Comparison of ENCODE assay signal across 24 cellular contexts in genomic region chr20:18331694-18332093, GRCh38. TPM values are rescaled to one million over a fixed set of nuclear protein-coding genes. Genes with fewer than 3 reads are reported as not detected.
DNase-seq lines count a peak whose midpoint lies in the region; ATAC-seq, FAIRE-seq and TF ChIP-seq lines count a peak whose summit lies in the region.
"Had no signal": no experiment of that assay in that cellular context is flagged by ENCODE, and none has a peak within 500 bp of the region (broad histone marks: within the 10 kb centered on the region; RNA-seq: fewer than 3 reads in every experiment).

No MANE protein-coding gene starts in this region.

- WGBS in A549 (ENCODE audit: missing lambda C conversion rate) = 10% methylated on average over 2 of the region's 2 CpGs

- POLR2A ChIA-PET in A549 (lab: Yijun Ruan, JAX) = no interaction called here
- POLR2A ChIA-PET in HEK293 (lab: Yijun Ruan, JAX) = no interaction called here
- POLR2A ChIA-PET in A673 (lab: Charles Lee; ENCODE audit: low non-redundant PET) = no interaction called here

- TF ChIP-seq POLR2A in A549 (IDR thresholded peaks at IDR 0.05; ENCODE audit: low read length) = no peak

- TF ChIP-seq RAD21 in A549 (conservative IDR thresholded peaks at IDR 0.05 in 1 of 2, IDR thresholded peaks at IDR 0.05 in 1 of 2) = no peak

- FAIRE-seq in A549 (lab: Jason Lieb, UNC) = peak; percentile 73
- FAIRE-seq: A204.1, G401.6, GM12891, GM19239 had no signal

- H3K4me1 ChIP-seq in A549 = no peaks in the 10 kb centered on the region
- no peaks in the 10 kb centered on the region for H3K4me1 ChIP-seq in HEK293 (ENCODE audit: control insufficient read depth, insufficient read depth, low read length)
- no peaks in the 10 kb centered on the region for H3K4me1 ChIP-seq in A673 (ENCODE audit: insufficient read depth, low read length, poor library complexity, severe bottlenecking)
- H3K4me1 ChIP-seq: BE2C, BLaER1 had no signal

- no peaks in the 10 kb centered on the region for H3K27me3 ChIP-seq in A673 (replicated peaks; ENCODE audit: insufficient read depth, low read depth, low read length, poor library complexity)
- H3K27me3 ChIP-seq: BE2C, BLaER1 had no signal

- DNase-seq in A549 (ENCODE audit: low read depth in 1 of 2, low spot score in 1 of 2) = no peak
- DNase-seq in astrocyte of the spinal cord (ENCODE audit: low read depth, low spot score) = peak; percentile 7
- DNase-seq in DMS79 treated with DMSO at 0.1 percent for 48 hours (lab: John Stamatoyannopoulos, UW) = no peak
- DNase-seq in A673 (ENCODE audit: low spot score) = no peak
- no peak for DNase-seq in central memory CD4-positive, alpha-beta T cell
- DNase-seq: 8988T; ACHN; BE2C; C1 segment of cervical spinal cord; CD4-positive, alpha-beta memory T cell; CD4-positive, CD25-positive, alpha-beta regulatory T cell; CD8-positive, alpha-beta memory T cell; COR-L47; DMS 273 treated with DMSO at 0.1 percent for 48 hours; DMS153; DMS53; DMS79; GF-D8 had no signal

- TF ChIP-seq EP300 in A549 (IDR thresholded peaks at IDR 0.05) = no peak

- no TSS peak for BruUV-seq in A673 (replicated peaks; lab: Mats Ljungman, UMichigan)

- H3K27ac ChIP-seq in A549 (no peak overlapping the region), HEK293 (ENCODE audit: extremely low read depth, low read depth, low read length) (no peak overlapping the region), A673 (ENCODE audit: low read depth, low read length, poor library complexity, severe bottlenecking) (no peak overlapping the region)
- H3K27ac ChIP-seq: BLaER1 had no signal

- in situ Hi-C loops in astrocyte of the spinal cord (cut with HindIII; ENCODE audit: low sequenced_read_pairs) = no loop called here

- ATAC-seq in A549 = no peak

- H3K9me3 ChIP-seq in A549 (peaks cover 19% of the 10 kb centered on the region; the same call in 1 of the 3 replicates), HEK293 (ENCODE audit: control insufficient read depth, insufficient read depth, low read depth, low read length) (no peaks in the 10 kb centered on the region), A673 (ENCODE audit: low read depth, low read length, poor library complexity, severe bottlenecking) (peaks cover 18% of the 10 kb centered on the region)
- H3K9me3 ChIP-seq: BE2C had no signal

- intact Hi-C loops in A673 (cut with micrococcal nuclease; ENCODE audit: unreplicated experiment) = no loop called here

- H3K36me3 ChIP-seq in HEK293 (ENCODE audit: control insufficient read depth in 2 of 2, insufficient read depth in 1 of 2, low read length in 2 of 2) = no peaks in the 10 kb centered on the region
- H3K36me3 ChIP-seq in A673 (ENCODE audit: insufficient read depth, low read length, poor library complexity, severe bottlenecking) = no peaks in the 10 kb centered on the region
- H3K36me3 ChIP-seq: BE2C had no signal

- CTCF ChIA-PET in A549 (lab: Yijun Ruan, JAX) (interaction anchor here (1.3 to 1.5 kb wide), 2 partner anchors 18 to 20 kb away, joined by 3 read pairs; no protein-coding TSS in a partner anchor), HEK293 (lab: Yijun Ruan, JAX) (interaction anchor here (0.6 kb wide), 1 partner anchor 27 kb away, joined by 3 read pairs; no protein-coding TSS in a partner anchor), A673 (lab: Charles Lee) (no interaction called here)

- H3K4me2 ChIP-seq in A549 = no peak overlapping the region
- H3K4me2 ChIP-seq: BLaER1 had no signal

- H3K4me3 ChIP-seq in A549 = no peak overlapping the region
- H3K4me3 ChIP-seq in HEK293 (ENCODE audit: low read depth, low read length) = no peak overlapping the region
- H3K4me3 ChIP-seq in astrocyte of the spinal cord (ENCODE audit: low read depth, low read length) = no peak overlapping the region
- no peak overlapping the region for H3K4me3 ChIP-seq in A673 (ENCODE audit: low read depth, low read length, poor library complexity, severe bottlenecking)
- H3K4me3 ChIP-seq: BLaER1 had no signal

- TF ChIP-seq CTCF in A549 (IDR thresholded peaks at IDR 0.05) (no peak), HEK293 (tag by site-specific recombination; IDR thresholded peaks at IDR 0.05) (no peak), astrocyte of the spinal cord (IDR thresholded peaks at IDR 0.05; ENCODE audit: low read depth, low read length) (no peak), A673 (conservative IDR thresholded peaks at IDR 0.05; ENCODE audit: low read depth, low read length) (no peak)

TF ChIP-seq in A549, 52 proteins besides CTCF, POLR2A, EP300 and RAD21 (continues in another document):
- no peak for TF ChIP-seq TFCP2L1 (CRISPR knock-in tag; IDR thresholded peaks at IDR 0.05)
- TF ChIP-seq CBX8 (IDR thresholded peaks at IDR 0.05) = no peak
- no peak for TF ChIP-seq EHMT2 (IDR thresholded peaks at IDR 0.05; ENCODE audit: low read depth)
- no peak for TF ChIP-seq HOXB5 (CRISPR knock-in tag; IDR thresholded peaks at IDR 0.05)
- no peak for TF ChIP-seq MAX (IDR thresholded peaks at IDR 0.05)
- no peak for TF ChIP-seq HOXB13 (CRISPR knock-in tag; IDR thresholded peaks at IDR 0.05; ENCODE audit: low read depth)
- TF ChIP-seq, protein P1, sequence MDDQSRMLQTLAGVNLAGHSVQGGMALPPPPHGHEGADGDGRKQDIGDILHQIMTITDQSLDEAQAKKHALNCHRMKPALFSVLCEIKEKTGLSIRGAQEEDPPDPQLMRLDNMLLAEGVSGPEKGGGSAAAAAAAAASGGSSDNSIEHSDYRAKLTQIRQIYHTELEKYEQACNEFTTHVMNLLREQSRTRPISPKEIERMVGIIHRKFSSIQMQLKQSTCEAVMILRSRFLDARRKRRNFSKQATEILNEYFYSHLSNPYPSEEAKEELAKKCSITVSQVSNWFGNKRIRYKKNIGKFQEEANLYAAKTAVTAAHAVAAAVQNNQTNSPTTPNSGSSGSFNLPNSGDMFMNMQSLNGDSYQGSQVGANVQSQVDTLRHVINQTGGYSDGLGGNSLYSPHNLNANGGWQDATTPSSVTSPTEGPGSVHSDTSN (IDR thresholded peaks at IDR 0.05) = no peak
- TF ChIP-seq NR3C1 (IDR thresholded peaks at IDR 0.05) = no peak
- no peak for TF ChIP-seq RARB (CRISPR knock-in tag; IDR thresholded peaks at IDR 0.05)
- TF ChIP-seq E2F6 (IDR thresholded peaks at IDR 0.05; ENCODE audit: borderline replicate concordance, low read depth) = no peak
- no peak for TF ChIP-seq ZSCAN20 (CRISPR knock-in tag; IDR thresholded peaks at IDR 0.05)
- no peak for TF ChIP-seq PHF8 (IDR thresholded peaks at IDR 0.05; ENCODE audit: borderline replicate concordance, low read depth)
- TF ChIP-seq ZNF302 (CRISPR knock-in tag; IDR thresholded peaks at IDR 0.05) = no peak
- TF ChIP-seq TP53 (CRISPR knock-in tag; IDR thresholded peaks at IDR 0.05) = no peak

TF ChIP-seq in HEK293, 187 proteins besides CTCF, POLR2A, EP300 and RAD21:
- TF ChIP-seq SETDB1 (IDR thresholded peaks at IDR 0.05; ENCODE audit: insufficient read length, low read length) (peak; percentile 41), HOXC10 (CRISPR knock-in tag; IDR thresholded peaks at IDR 0.05) (no peak), ZNF133 (tag by site-specific recombination; IDR thresholded peaks at IDR 0.05) (peak; percentile 76), ZNF558 (tag by site-specific recombination; IDR thresholded peaks at IDR 0.05) (peak; percentile 99)

RNA-seq across cellular contexts. Expression of gene ZNF133, which starts 43.4 kb away (rescaled TPM):
- polyA plus RNA-seq in A549 (2011; rRNA removed) (11.6 and 16.6 TPM in 2 replicates), A549 (2017; fragmentation: RNase III; extraction: RNeasy Plus Mini Kit Qiagen cat#74134 plus additional on column Dnase treatment) (9.2 to 11.0 TPM (median 9.8 TPM) in 3 replicates)
- 10.3 and 11.2 TPM in 2 replicates for polyA plus RNA-seq in A549 (2012; cell fraction: cytosol; rRNA removed)
- polyA plus RNA-seq in A549 (2012; cell fraction: nucleus; rRNA removed) = 38.8 and 42.5 TPM in 2 replicates
- 25.1 and 30.2 TPM in 2 replicates for polyA minus RNA-seq in A549 (2011; rRNA and poly(A)+ RNA removed)
- 9.3 and 12.8 TPM in 2 replicates for total RNA-seq in A673 (2021)
